In genomic region chr3:37666618-37667017, GRCh38 we compare ENCODE assay signal across 23 cellular contexts.
DNase-seq lines count a peak whose midpoint lies in the region; ATAC-seq, FAIRE-seq and TF ChIP-seq lines count a peak whose summit lies in the region.
"Had no signal": no experiment of that assay in that cellular context is flagged by ENCODE, and none has a peak within 500 bp of the region (broad histone marks: within the 10 kb centered on the region; RNA-seq: fewer than 3 reads in every experiment).

No MANE protein-coding gene starts in this region.

- intact Hi-C loops in left ventricle myocardium inferior (cut with micrococcal nuclease) (no loop called here), left ventricle myocardium superior (cut with micrococcal nuclease) (no loop called here), K562 (cut with micrococcal nuclease) (no loop called here)

- H3K36me3 ChIP-seq in left ventricle myocardium inferior (no peaks in the 10 kb centered on the region), K562 (ENCODE audit: control insufficient read depth, insufficient read depth, low read length) (no peaks in the 10 kb centered on the region)

- 0 out of 2 replicates have a peak, but pooled peaks cover 4% of the 10 kb centered on the region for H4K20me1 ChIP-seq in K562 (replicated peaks; ENCODE audit: control insufficient read depth, insufficient read depth, low read length)

- TF ChIP-seq RAD21 in K562 (CRISPR knock-in tag; conservative IDR thresholded peaks at IDR 0.05 in 1 of 2, IDR thresholded peaks at IDR 0.05 in 1 of 2), result no peak

- peak overlapping the region; percentile 10 for H3K27ac Mint-ChIP-seq in nephron progenitor cell
- H3K27ac Mint-ChIP-seq: CD14-positive monocyte; CD4-positive, alpha-beta memory T cell; IgD-negative memory B cell had no signal

- H3K4me3 ChIP-seq in left ventricle myocardium inferior (no peak overlapping the region), K562 (no peak overlapping the region)
- H3K4me3 ChIP-seq: A549, GM23248 had no signal

- WGBS in K562 (ENCODE audit: insufficient coverage, low coverage, missing lambda C conversion rate), result 0% methylated on average over 2 of the region's 2 CpGs

- no peak for FAIRE-seq in K562 (lab: Jason Lieb, UNC)
- FAIRE-seq: A549, GM12892, GM18507, HepG2 had no signal

- no peak overlapping the region for H3K4me2 ChIP-seq in K562 (ENCODE audit: insufficient read depth, low read length)
- H3K4me2 ChIP-seq: A549 had no signal

- no peaks in the 10 kb centered on the region for H3K9me1 ChIP-seq in K562 (ENCODE audit: control insufficient read depth, insufficient read depth, low read length)

- no peaks in the 10 kb centered on the region for H3K9me3 Mint-ChIP-seq in nephron progenitor cell
- H3K9me3 Mint-ChIP-seq: CD4-positive, alpha-beta memory T cell had no signal

- peaks cover 63% of the 10 kb centered on the region for H3K4me1 Mint-ChIP-seq in nephron progenitor cell
- H3K4me1 Mint-ChIP-seq: CD14-positive monocyte; CD4-positive, alpha-beta memory T cell; IgD-negative memory B cell had no signal

- DNase-seq in left ventricle myocardium inferior (no peak), left ventricle myocardium superior (no peak), K562 (ENCODE audit: extremely low read depth in 1 of 4, low spot score in 3 of 4) (no peak), nephron progenitor cell (no peak)
- no peak for DNase-seq in stimulated activated CD4-positive, alpha-beta T cell treated with anti-CD3 and anti-CD28 coated beads, Interleukin-4, amount 100 ng/mL, for 4 hours
- DNase-seq: AML-193; CD4-positive, alpha-beta memory T cell; DMS153; DMS79; GDM1; GM23248; H7; KG1 had no signal

- POLR2A ChIA-PET in K562 (lab: Yijun Ruan, JAX), result interaction anchor here (0.7 kb wide), 1 partner anchor 252 kb away, joined by 3 read pairs; no protein-coding TSS in a partner anchor

- H3K27me3 ChIP-seq in left ventricle myocardium inferior (ENCODE audit: low read depth) (no peaks in the 10 kb centered on the region), K562 (ENCODE audit: control insufficient read depth in 2 of 2, insufficient read depth in 2 of 2, low read length in 2 of 2) (peaks cover 6 to 24% of the 10 kb centered on the region in 2 experiments; a peak in 4 of 5 replicates)

- H3K9me3 ChIP-seq in left ventricle myocardium inferior (replicated peaks) (no peaks in the 10 kb centered on the region), K562 (replicated peaks; ENCODE audit: control insufficient read depth, insufficient read depth, low read depth, low read length) (no peaks in the 10 kb centered on the region)
- H3K9me3 ChIP-seq: A549 had no signal

- no peak overlapping the region for H2AFZ ChIP-seq in K562 (ENCODE audit: low read depth, low read length)
- H2AFZ ChIP-seq: GM23248 had no signal

- H3K9ac ChIP-seq in K562 (ENCODE audit: insufficient read depth in 1 of 2, low read depth in 2 of 2, low read length in 2 of 2), result no peak overlapping the region
- H3K9ac ChIP-seq: GM23248 had no signal

- TF ChIP-seq CTCF in left ventricle myocardium inferior (IDR thresholded peaks at IDR 0.05; ENCODE audit: borderline replicate concordance) (no peak), K562 (IDR thresholded peaks at IDR 0.05 in 2 of 3, conservative IDR thresholded peaks at IDR 0.05 in 1 of 3; ENCODE audit: insufficient read depth in 2 of 3, low read depth in 1 of 3, low read length in 3 of 3) (no peak), nephron progenitor cell (IDR thresholded peaks at IDR 0.05) (no peak)

- H3K27me3 Mint-ChIP-seq in nephron progenitor cell (ENCODE audit: low read depth, poor library complexity), result no peaks in the 10 kb centered on the region

- peak overlapping the region; percentile 86 for H3K27ac ChIP-seq in left ventricle myocardium inferior (replicated peaks)
- H3K27ac ChIP-seq in K562 (ENCODE audit: extremely low read depth, low read depth, low read length), result no peak overlapping the region
- H3K27ac ChIP-seq: 22Rv1, A549, GM23248 had no signal

- CTCF ChIA-PET in K562 (lab: Yijun Ruan, JAX; ENCODE audit: low intra/inter-chr PET ratio), result no interaction called here

- no peak overlapping the region for H3K4me3 Mint-ChIP-seq in nephron progenitor cell
- H3K4me3 Mint-ChIP-seq: CD14-positive monocyte; CD4-positive, alpha-beta memory T cell; IgD-negative memory B cell had no signal

- no peaks in the 10 kb centered on the region for H3K36me3 Mint-ChIP-seq in nephron progenitor cell (ENCODE audit: low read depth)
- H3K36me3 Mint-ChIP-seq: CD14-positive monocyte; CD4-positive, alpha-beta memory T cell had no signal

- no peak for TF ChIP-seq POLR2A in K562 (conservative IDR thresholded peaks at IDR 0.05)

- in situ Hi-C loops in K562 (cut with MboI), result no loop called here

- no peak for TF ChIP-seq EP300 in K562 (IDR thresholded peaks at IDR 0.05; ENCODE audit: low read length)

- BruUV-seq in K562 (replicated peaks; lab: Mats Ljungman, UMichigan), result no TSS peak

- H3K79me2 ChIP-seq in K562 (ENCODE audit: control insufficient read depth, insufficient read depth, low read length), result no peaks in the 10 kb centered on the region

- ATAC-seq in left ventricle myocardium superior, result no peak
- no peak for ATAC-seq in K562
- no peak for ATAC-seq in GM21529 (IDR thresholded peaks at IDR 0.05; ENCODE audit: unreplicated experiment)
- no peak for ATAC-seq in GM19463 (IDR thresholded peaks at IDR 0.05; ENCODE audit: unreplicated experiment)
- ATAC-seq: A549, HCT116, HepG2 had no signal

- H3K4me1 ChIP-seq in left ventricle myocardium inferior, result peaks cover 85% of the 10 kb centered on the region
- no peaks in the 10 kb centered on the region for H3K4me1 ChIP-seq in K562 (replicated peaks in 1 of 2; ENCODE audit: control insufficient read depth in 2 of 2, insufficient read depth in 2 of 2, low read length in 2 of 2)
- H3K4me1 ChIP-seq: A549 had no signal

TF ChIP-seq in K562, 482 proteins besides CTCF, POLR2A, EP300 and RAD21:
- TF ChIP-seq GTF2E2 (tag; IDR thresholded peaks at IDR 0.05) (no peak), PKNOX1 (IDR thresholded peaks at IDR 0.05) (peak; percentile 90)
- TF ChIP-seq, protein P1, sequence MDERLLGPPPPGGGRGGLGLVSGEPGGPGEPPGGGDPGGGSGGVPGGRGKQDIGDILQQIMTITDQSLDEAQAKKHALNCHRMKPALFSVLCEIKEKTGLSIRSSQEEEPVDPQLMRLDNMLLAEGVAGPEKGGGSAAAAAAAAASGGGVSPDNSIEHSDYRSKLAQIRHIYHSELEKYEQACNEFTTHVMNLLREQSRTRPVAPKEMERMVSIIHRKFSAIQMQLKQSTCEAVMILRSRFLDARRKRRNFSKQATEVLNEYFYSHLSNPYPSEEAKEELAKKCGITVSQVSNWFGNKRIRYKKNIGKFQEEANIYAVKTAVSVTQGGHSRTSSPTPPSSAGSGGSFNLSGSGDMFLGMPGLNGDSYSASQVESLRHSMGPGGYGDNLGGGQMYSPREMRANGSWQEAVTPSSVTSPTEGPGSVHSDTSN (CRISPR knock-in tag; IDR thresholded peaks at IDR 0.05; ENCODE audit: low read depth), result no peak
- TF ChIP-seq, protein P1 (tag; conservative IDR thresholded peaks at IDR 0.05; ENCODE audit: low read depth), result 0 out of 2 replicates have a peak, but pooled peaks have one; percentile 43
- TF ChIP-seq, protein P2, sequence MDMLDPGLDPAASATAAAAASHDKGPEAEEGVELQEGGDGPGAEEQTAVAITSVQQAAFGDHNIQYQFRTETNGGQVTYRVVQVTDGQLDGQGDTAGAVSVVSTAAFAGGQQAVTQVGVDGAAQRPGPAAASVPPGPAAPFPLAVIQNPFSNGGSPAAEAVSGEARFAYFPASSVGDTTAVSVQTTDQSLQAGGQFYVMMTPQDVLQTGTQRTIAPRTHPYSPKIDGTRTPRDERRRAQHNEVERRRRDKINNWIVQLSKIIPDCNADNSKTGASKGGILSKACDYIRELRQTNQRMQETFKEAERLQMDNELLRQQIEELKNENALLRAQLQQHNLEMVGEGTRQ (CRISPR knock-in tag; IDR thresholded peaks at IDR 0.05), result peak; percentile 18; the same call in 1 of the 2 replicates
